Comparison of ENCODE assay signal across 1 cellular context in the genomic region with DNA sequence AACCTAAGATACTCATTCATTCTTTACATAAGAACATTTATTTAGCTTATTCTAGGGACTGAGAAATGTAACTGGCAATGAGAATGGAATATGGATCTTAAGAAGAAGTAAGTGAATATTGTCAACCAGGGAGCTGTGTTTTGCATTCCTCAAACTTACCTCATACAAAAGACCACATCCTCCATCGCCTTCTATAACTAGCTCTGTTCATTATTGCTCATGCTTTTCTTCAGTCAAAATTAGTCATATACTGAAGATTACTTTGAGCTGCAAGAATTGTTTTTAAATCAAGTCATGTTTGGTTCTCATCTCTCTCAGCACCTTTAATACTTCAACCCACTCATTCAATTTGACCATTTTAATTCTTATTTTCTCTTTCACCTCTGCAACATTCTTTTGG.
TF ChIP-seq lines count a peak whose summit lies in the region.

No MANE protein-coding gene starts in this region.

TF ChIP-seq in GM12878, 131 proteins besides CTCF, POLR2A, EP300 and RAD21:
- TF ChIP-seq JUNB (IDR thresholded peaks at IDR 0.05): peak; percentile 36
- no peak for TF ChIP-seq ZZZ3 (IDR thresholded peaks at IDR 0.05; ENCODE audit: control insufficient read depth, insufficient read length, low read depth)
- TF ChIP-seq CBX5 (IDR thresholded peaks at IDR 0.05; ENCODE audit: low read depth): no peak
- TF ChIP-seq, protein P1, sequence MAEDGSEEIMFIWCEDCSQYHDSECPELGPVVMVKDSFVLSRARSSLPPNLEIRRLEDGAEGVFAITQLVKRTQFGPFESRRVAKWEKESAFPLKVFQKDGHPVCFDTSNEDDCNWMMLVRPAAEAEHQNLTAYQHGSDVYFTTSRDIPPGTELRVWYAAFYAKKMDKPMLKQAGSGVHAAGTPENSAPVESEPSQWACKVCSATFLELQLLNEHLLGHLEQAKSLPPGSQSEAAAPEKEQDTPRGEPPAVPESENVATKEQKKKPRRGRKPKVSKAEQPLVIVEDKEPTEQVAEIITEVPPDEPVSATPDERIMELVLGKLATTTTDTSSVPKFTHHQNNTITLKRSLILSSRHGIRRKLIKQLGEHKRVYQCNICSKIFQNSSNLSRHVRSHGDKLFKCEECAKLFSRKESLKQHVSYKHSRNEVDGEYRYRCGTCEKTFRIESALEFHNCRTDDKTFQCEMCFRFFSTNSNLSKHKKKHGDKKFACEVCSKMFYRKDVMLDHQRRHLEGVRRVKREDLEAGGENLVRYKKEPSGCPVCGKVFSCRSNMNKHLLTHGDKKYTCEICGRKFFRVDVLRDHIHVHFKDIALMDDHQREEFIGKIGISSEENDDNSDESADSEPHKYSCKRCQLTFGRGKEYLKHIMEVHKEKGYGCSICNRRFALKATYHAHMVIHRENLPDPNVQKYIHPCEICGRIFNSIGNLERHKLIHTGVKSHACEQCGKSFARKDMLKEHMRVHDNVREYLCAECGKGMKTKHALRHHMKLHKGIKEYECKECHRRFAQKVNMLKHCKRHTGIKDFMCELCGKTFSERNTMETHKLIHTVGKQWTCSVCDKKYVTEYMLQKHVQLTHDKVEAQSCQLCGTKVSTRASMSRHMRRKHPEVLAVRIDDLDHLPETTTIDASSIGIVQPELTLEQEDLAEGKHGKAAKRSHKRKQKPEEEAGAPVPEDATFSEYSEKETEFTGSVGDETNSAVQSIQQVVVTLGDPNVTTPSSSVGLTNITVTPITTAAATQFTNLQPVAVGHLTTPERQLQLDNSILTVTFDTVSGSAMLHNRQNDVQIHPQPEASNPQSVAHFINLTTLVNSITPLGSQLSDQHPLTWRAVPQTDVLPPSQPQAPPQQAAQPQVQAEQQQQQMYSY (CRISPR knock-in tag; IDR thresholded peaks at IDR 0.05): no peak
- TF ChIP-seq, protein P2, sequence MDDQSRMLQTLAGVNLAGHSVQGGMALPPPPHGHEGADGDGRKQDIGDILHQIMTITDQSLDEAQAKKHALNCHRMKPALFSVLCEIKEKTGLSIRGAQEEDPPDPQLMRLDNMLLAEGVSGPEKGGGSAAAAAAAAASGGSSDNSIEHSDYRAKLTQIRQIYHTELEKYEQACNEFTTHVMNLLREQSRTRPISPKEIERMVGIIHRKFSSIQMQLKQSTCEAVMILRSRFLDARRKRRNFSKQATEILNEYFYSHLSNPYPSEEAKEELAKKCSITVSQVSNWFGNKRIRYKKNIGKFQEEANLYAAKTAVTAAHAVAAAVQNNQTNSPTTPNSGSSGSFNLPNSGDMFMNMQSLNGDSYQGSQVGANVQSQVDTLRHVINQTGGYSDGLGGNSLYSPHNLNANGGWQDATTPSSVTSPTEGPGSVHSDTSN (IDR thresholded peaks at IDR 0.05; ENCODE audit: insufficient replicate concordance, low read depth, low read length): no peak
- no peak for TF ChIP-seq ZSCAN29 (IDR thresholded peaks at IDR 0.05)
- no peak for TF ChIP-seq POLR2AphosphoS5 (IDR thresholded peaks at IDR 0.05; ENCODE audit: low read length)
- TF ChIP-seq, protein P3, sequence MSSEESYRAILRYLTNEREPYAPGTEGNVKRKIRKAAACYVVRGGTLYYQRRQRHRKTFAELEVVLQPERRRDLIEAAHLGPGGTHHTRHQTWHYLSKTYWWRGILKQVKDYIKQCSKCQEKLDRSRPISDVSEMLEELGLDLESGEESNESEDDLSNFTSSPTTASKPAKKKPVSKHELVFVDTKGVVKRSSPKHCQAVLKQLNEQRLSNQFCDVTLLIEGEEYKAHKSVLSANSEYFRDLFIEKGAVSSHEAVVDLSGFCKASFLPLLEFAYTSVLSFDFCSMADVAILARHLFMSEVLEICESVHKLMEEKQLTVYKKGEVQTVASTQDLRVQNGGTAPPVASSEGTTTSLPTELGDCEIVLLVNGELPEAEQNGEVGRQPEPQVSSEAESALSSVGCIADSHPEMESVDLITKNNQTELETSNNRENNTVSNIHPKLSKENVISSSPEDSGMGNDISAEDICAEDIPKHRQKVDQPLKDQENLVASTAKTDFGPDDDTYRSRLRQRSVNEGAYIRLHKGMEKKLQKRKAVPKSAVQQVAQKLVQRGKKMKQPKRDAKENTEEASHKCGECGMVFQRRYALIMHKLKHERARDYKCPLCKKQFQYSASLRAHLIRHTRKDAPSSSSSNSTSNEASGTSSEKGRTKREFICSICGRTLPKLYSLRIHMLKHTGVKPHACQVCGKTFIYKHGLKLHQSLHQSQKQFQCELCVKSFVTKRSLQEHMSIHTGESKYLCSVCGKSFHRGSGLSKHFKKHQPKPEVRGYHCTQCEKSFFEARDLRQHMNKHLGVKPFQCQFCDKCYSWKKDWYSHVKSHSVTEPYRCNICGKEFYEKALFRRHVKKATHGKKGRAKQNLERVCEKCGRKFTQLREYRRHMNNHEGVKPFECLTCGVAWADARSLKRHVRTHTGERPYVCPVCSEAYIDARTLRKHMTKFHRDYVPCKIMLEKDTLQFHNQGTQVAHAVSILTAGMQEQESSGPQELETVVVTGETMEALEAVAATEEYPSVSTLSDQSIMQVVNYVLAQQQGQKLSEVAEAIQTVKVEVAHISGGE (CRISPR knock-in tag; IDR thresholded peaks at IDR 0.05): no peak
- TF ChIP-seq RUNX3 (IDR thresholded peaks at IDR 0.05; ENCODE audit: low read length): peak; percentile 55; the same call in 1 of the 2 replicates
TF ChIP-seq in GM12878: peak in this region for 2.
